ENCODE assay signal across 9 cellular contexts in the genomic region with DNA sequence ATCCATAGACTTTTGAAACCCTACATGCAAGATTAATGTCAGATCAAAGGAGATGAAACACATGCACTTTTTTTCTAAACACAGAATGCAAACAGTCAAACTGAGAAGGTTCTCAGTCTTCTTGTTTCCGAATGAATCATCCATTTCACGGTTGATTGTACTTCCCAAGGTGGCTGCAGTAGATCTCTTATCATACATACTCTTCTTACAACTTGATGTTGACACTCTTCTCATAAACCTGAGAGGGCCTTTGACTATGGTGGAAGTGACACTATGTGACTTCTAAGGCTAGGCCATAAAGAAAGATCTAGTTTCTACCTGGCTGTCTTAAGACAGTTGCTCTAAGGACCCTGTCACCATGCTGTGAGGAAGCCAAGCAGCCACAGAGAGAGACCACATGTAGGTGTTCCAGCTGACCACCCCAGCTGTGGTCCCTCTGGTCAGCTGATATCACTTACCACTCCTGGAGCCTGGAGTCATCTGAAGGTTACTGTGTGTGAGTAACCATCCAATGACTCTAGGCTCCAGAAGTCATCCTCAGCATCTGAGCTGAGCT.
DNase-seq lines count a peak whose midpoint lies in the region; ATAC-seq and TF ChIP-seq lines count a peak whose summit lies in the region.
"Had no signal": no experiment of that assay in that cellular context is flagged by ENCODE, and none has a peak within 500 bp of the region (broad histone marks: within the 10 kb centered on the region; RNA-seq: fewer than 3 reads in every experiment).

No MANE protein-coding gene starts in this region.

- H3K27ac Mint-ChIP-seq in activated naive CD8-positive, alpha-beta T cell treated with anti-CD3 and anti-CD28 coated beads for 36 hours, result no peak overlapping the region
- no peak overlapping the region for H3K27ac Mint-ChIP-seq in HFFc6
- H3K27ac Mint-ChIP-seq: T-helper 17 cell had no signal

- H3K4me3 Mint-ChIP-seq in activated naive CD8-positive, alpha-beta T cell treated with anti-CD3 and anti-CD28 coated beads for 36 hours, result no peak overlapping the region
- H3K4me3 Mint-ChIP-seq in HFFc6, result no peak overlapping the region
- H3K4me3 Mint-ChIP-seq: T-helper 17 cell had no signal

- H3K36me3 Mint-ChIP-seq in activated naive CD8-positive, alpha-beta T cell treated with anti-CD3 and anti-CD28 coated beads for 36 hours, result no peaks in the 10 kb centered on the region
- no peaks in the 10 kb centered on the region for H3K36me3 Mint-ChIP-seq in HFFc6 (ENCODE audit: low read depth)

- peaks cover 12% of the 10 kb centered on the region for H3K4me1 Mint-ChIP-seq in activated naive CD8-positive, alpha-beta T cell treated with anti-CD3 and anti-CD28 coated beads for 36 hours
- H3K4me1 Mint-ChIP-seq in HFFc6 (ENCODE audit: low read depth), result peaks cover 40% of the 10 kb centered on the region
- H3K4me1 Mint-ChIP-seq: T-helper 17 cell had no signal

- ATAC-seq in GM18499 (IDR thresholded peaks at IDR 0.05; ENCODE audit: insufficient read depth, unreplicated experiment) (peak; percentile 96), GM19452 (IDR thresholded peaks at IDR 0.05; ENCODE audit: unreplicated experiment) (peak; percentile 95), HG03060 (IDR thresholded peaks at IDR 0.05; ENCODE audit: low read depth, unreplicated experiment) (peak; percentile 97)
- ATAC-seq: T-helper 17 cell had no signal

- no peak for TF ChIP-seq CTCF in RWPE1 (conservative IDR thresholded peaks at IDR 0.05; ENCODE audit: low read depth)
- TF ChIP-seq CTCF in HFFc6 (IDR thresholded peaks at IDR 0.05), result no peak

- no peak overlapping the region for H3K27ac ChIP-seq in RWPE1

- no peaks in the 10 kb centered on the region for H3K9me3 Mint-ChIP-seq in activated naive CD8-positive, alpha-beta T cell treated with anti-CD3 and anti-CD28 coated beads for 36 hours
- H3K9me3 Mint-ChIP-seq in HFFc6, result no peaks in the 10 kb centered on the region

- CTCF ChIA-PET in RWPE1 (lab: Yijun Ruan, JAX), result no interaction called here

- POLR2A ChIA-PET in RWPE1 (lab: Yijun Ruan, JAX; ENCODE audit: low non-redundant PET), result no interaction called here

- peak; percentile 23 for DNase-seq in activated naive CD8-positive, alpha-beta T cell treated with anti-CD3 and anti-CD28 coated beads for 36 hours
- no peak for DNase-seq in RWPE1 (ENCODE audit: low spot score)
- DNase-seq in NCI-H146 treated with DMSO at 0.1 percent for 48 hours (lab: John Stamatoyannopoulos, UW; ENCODE audit: unreplicated experiment), result no peak
- no peak for DNase-seq in HFFc6
- DNase-seq in ecto neural progenitor cell (ENCODE audit: low spot score), result no peak
- DNase-seq: T-helper 17 cell had no signal

- peaks cover 44% of the 10 kb centered on the region for H3K27me3 Mint-ChIP-seq in activated naive CD8-positive, alpha-beta T cell treated with anti-CD3 and anti-CD28 coated beads for 36 hours
- peaks cover 4% of the 10 kb centered on the region; the same call in 1 of the 2 replicates for H3K27me3 Mint-ChIP-seq in HFFc6 (ENCODE audit: insufficient read depth)
